9 cellular contexts compared by ENCODE assay signal in genomic region chr22:20455709-20456063, GRCh38. TPM values are rescaled to one million over a fixed set of nuclear protein-coding genes. Genes with fewer than 3 reads are reported as not detected.
DNase-seq lines count a peak whose midpoint lies in the region; ATAC-seq, FAIRE-seq and TF ChIP-seq lines count a peak whose summit lies in the region.
"Had no signal": no experiment of that assay in that cellular context is flagged by ENCODE, and none has a peak within 500 bp of the region (broad histone marks: within the 10 kb centered on the region; RNA-seq: fewer than 3 reads in every experiment).

No MANE protein-coding gene starts in this region.

- H3K4me3 Mint-ChIP-seq in activated naive CD4-positive, alpha-beta T cell treated with anti-CD3 and anti-CD28 coated beads, Interleukin-2, amount 50 U/mL, for 24 hours: no peak overlapping the region
- no peak overlapping the region for H3K4me3 Mint-ChIP-seq in T-helper 17 cell
- H3K4me3 Mint-ChIP-seq: B cell had no signal

- no peak for TF ChIP-seq CTCF in GM10266 (IDR thresholded peaks at IDR 0.05; ENCODE audit: control insufficient read depth, insufficient read depth, low read depth, missing control alignments)

- H3K9me3 ChIP-seq in T-helper 17 cell (ENCODE audit: control insufficient read depth, low read length, poor library complexity, severe bottlenecking): no peaks in the 10 kb centered on the region

- H3K27ac Mint-ChIP-seq in activated naive CD4-positive, alpha-beta T cell treated with anti-CD3 and anti-CD28 coated beads, Interleukin-2, amount 50 U/mL, for 24 hours: peak overlapping the region; percentile 9
- H3K27ac Mint-ChIP-seq in activated naive CD4-positive, alpha-beta T cell treated with anti-CD3 and anti-CD28 coated beads, Interleukin-2, amount 50 U/mL, for 72 hours: peak overlapping the region in 1 of 2 donors; percentile 14
- H3K27ac Mint-ChIP-seq in T-helper 17 cell: peak overlapping the region; percentile 39

- peaks cover 2% of the 10 kb centered on the region for H3K36me3 Mint-ChIP-seq in activated naive CD4-positive, alpha-beta T cell treated with anti-CD3 and anti-CD28 coated beads, Interleukin-2, amount 50 U/mL, for 24 hours
- H3K36me3 Mint-ChIP-seq in activated naive CD4-positive, alpha-beta T cell treated with anti-CD3 and anti-CD28 coated beads, Interleukin-2, amount 50 U/mL, for 72 hours: peaks cover 0 to 7% of the 10 kb centered on the region in 2 donors
- peaks cover 11% of the 10 kb centered on the region for H3K36me3 Mint-ChIP-seq in T-helper 17 cell (ENCODE audit: low read depth)

- no peak for TF ChIP-seq POLR2A in GM12891 (IDR thresholded peaks at IDR 0.05; ENCODE audit: low read depth, low read length)

- no peak for DNase-seq in activated naive CD4-positive, alpha-beta T cell treated with anti-CD3 and anti-CD28 coated beads, Interleukin-2, amount 50 U/mL, for 72 hours (ENCODE audit: low spot score in 2 of 2)
- DNase-seq in T-helper 17 cell (no peak), ecto neural progenitor cell (ENCODE audit: low spot score) (peak; percentile 19), urothelium cell line (ENCODE audit: low spot score) (no peak), HTR-8/SVneo (ENCODE audit: insufficient read length, low spot score) (no peak), GM12891 (ENCODE audit: insufficient read length, low spot score) (no peak), GM10266 (ENCODE audit: extremely low spot score) (no peak)

- FAIRE-seq in urothelium cell line (lab: Jason Lieb, UNC): peak; percentile 81
- no peak for FAIRE-seq in HTR-8/SVneo (lab: Jason Lieb, UNC)
- no peak for FAIRE-seq in GM12891 (lab: Jason Lieb, UNC)

- H3K9me3 Mint-ChIP-seq in activated naive CD4-positive, alpha-beta T cell treated with anti-CD3 and anti-CD28 coated beads, Interleukin-2, amount 50 U/mL, for 24 hours: no peaks in the 10 kb centered on the region
- no peaks in the 10 kb centered on the region for H3K9me3 Mint-ChIP-seq in activated naive CD4-positive, alpha-beta T cell treated with anti-CD3 and anti-CD28 coated beads, Interleukin-2, amount 50 U/mL, for 72 hours

- no peak for ATAC-seq in activated naive CD4-positive, alpha-beta T cell treated with anti-CD3 and anti-CD28 coated beads, Interleukin-2, amount 50 U/mL, for 72 hours
- ATAC-seq in T-helper 17 cell: no peak

- H3K27me3 Mint-ChIP-seq in activated naive CD4-positive, alpha-beta T cell treated with anti-CD3 and anti-CD28 coated beads, Interleukin-2, amount 50 U/mL, for 24 hours: no peaks in the 10 kb centered on the region
- no peaks in the 10 kb centered on the region for H3K27me3 Mint-ChIP-seq in T-helper 17 cell
- H3K27me3 Mint-ChIP-seq: B cell had no signal

- peaks cover 30% of the 10 kb centered on the region for H3K4me1 Mint-ChIP-seq in activated naive CD4-positive, alpha-beta T cell treated with anti-CD3 and anti-CD28 coated beads, Interleukin-2, amount 50 U/mL, for 24 hours
- peaks cover 23% of the 10 kb centered on the region for H3K4me1 Mint-ChIP-seq in T-helper 17 cell

TF ChIP-seq in GM12891, 5 proteins besides CTCF, POLR2A, EP300 and RAD21:
- no peak for TF ChIP-seq SPI1 (IDR thresholded peaks at IDR 0.05; ENCODE audit: low read depth, low read length)

RNA-seq across cellular contexts. Expression of gene SCARF2, which starts 18.1 kb away (rescaled TPM):
- total RNA-seq in activated naive CD4-positive, alpha-beta T cell treated with anti-CD3 and anti-CD28 coated beads, Interleukin-2, amount 50 U/mL, for 72 hours: under 1 TPM; 0.23 to 0.91 TPM
- total RNA-seq in T-helper 17 cell: 1 to 10 TPM; 3.1 to 3.6 TPM
- polyA plus RNA-seq in GM12891 (2012; ENCODE audit: low read depth, missing spikeins): 0.08 TPM

RNA-seq across cellular contexts. Expression of gene KLHL22, which starts 39.9 kb away (rescaled TPM):
- 10 to 100 TPM; 18.0 to 20.2 TPM for total RNA-seq in activated naive CD4-positive, alpha-beta T cell treated with anti-CD3 and anti-CD28 coated beads, Interleukin-2, amount 50 U/mL, for 72 hours
- 10 to 100 TPM; 28.1 to 33.1 TPM for total RNA-seq in T-helper 17 cell
- 12.0 TPM for polyA plus RNA-seq in GM12891 (2012; ENCODE audit: low read depth, missing spikeins)

RNA-seq across cellular contexts. Expression of gene MED15, which starts 51.7 kb away (rescaled TPM):
- total RNA-seq in activated naive CD4-positive, alpha-beta T cell treated with anti-CD3 and anti-CD28 coated beads, Interleukin-2, amount 50 U/mL, for 72 hours: 100 to 1,000 TPM in 1 of 2 donors, 10 to 100 TPM in 1; 88.9 to 137 TPM
- 100 to 1,000 TPM; 207 to 251 TPM for total RNA-seq in T-helper 17 cell
- polyA plus RNA-seq in GM12891 (2012; ENCODE audit: low read depth, missing spikeins): 40.8 TPM
